ENCODE assay signal across 12 cellular contexts in the genomic region with DNA sequence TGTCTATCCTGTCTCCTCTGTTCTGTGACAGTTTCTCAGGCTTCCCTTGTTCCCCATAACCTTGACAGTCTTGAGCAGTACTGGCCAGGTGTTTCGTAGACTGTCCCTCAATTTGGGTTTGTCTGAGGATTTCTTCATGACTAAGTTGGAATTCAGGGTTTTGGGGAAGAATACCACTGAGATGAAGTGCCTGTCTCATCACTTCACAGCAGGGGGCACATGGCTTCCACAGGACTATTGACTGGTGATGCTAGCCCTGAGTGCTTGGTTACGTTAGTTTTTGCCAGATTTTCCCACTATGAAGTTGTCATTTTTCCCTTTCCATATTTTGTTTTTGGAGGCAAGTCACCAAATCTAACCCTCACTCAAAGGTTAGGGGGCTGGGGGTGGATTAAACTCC. TPM values are rescaled to one million over a fixed set of nuclear protein-coding genes. Genes with fewer than 3 reads are reported as not detected.
DNase-seq lines count a peak whose midpoint lies in the region; ATAC-seq, FAIRE-seq and TF ChIP-seq lines count a peak whose summit lies in the region.
"Had no signal": no experiment of that assay in that cellular context is flagged by ENCODE, and none has a peak within 500 bp of the region (broad histone marks: within the 10 kb centered on the region; RNA-seq: fewer than 3 reads in every experiment).

No MANE protein-coding gene starts in this region.

- no peaks in the 10 kb centered on the region; the same call in 1 of the 2 replicates for H3K9me1 ChIP-seq in IMR-90 (ENCODE audit: insufficient read depth, low read length)

- H3K4me2 ChIP-seq in DOHH2 (ENCODE audit: low read length) (no peak overlapping the region), IMR-90 (ENCODE audit: low read depth, low read length) (no peak overlapping the region), mesenchymal stem cell (ENCODE audit: low read length, poor library complexity, severe bottlenecking) (no peak overlapping the region)
- H3K4me2 ChIP-seq: KMS-11 had no signal

- H3K4me1 ChIP-seq in DOHH2 (ENCODE audit: control insufficient read depth, low read length) (no peaks in the 10 kb centered on the region), IMR-90 (ENCODE audit: control insufficient read depth, insufficient read depth, low read length) (no peaks in the 10 kb centered on the region), mesenchymal stem cell (ENCODE audit: control insufficient read depth, insufficient read depth, low read depth, low read length) (no peaks in the 10 kb centered on the region)

- peak; percentile 91 for FAIRE-seq in bronchial epithelial cell (lab: Jason Lieb, UNC)

- H2AK5ac ChIP-seq in IMR-90 (ENCODE audit: low read depth, low read length) (no peak overlapping the region; the same call in 1 of the 2 replicates), mesenchymal stem cell (ENCODE audit: low read length, severe bottlenecking) (no peak overlapping the region)

- peak overlapping the region; percentile 48 for H2AFZ ChIP-seq in IMR-90 (replicated peaks; ENCODE audit: low read length, poor library complexity)
- no peak overlapping the region for H2AFZ ChIP-seq in mesenchymal stem cell (ENCODE audit: low read depth, low read length)

- H3K23ac ChIP-seq in IMR-90 (ENCODE audit: low read depth, low read length) (no peak overlapping the region), mesenchymal stem cell (ENCODE audit: low read length in 2 of 2) (no peak overlapping the region)

- H2BK120ac ChIP-seq in IMR-90 (ENCODE audit: low read depth, low read length) (no peak overlapping the region), mesenchymal stem cell (ENCODE audit: low read depth, low read length) (no peak overlapping the region)

- no peak overlapping the region for H4K5ac ChIP-seq in IMR-90 (ENCODE audit: low read depth, low read length)

- no peaks in the 10 kb centered on the region for H3F3A ChIP-seq in DOHH2 (ENCODE audit: control insufficient read depth, insufficient read depth)

- H3K27ac ChIP-seq in DOHH2 (ENCODE audit: low read depth, low read length) = no peak overlapping the region
- H3K27ac ChIP-seq in IMR-90 (ENCODE audit: insufficient read depth, low read length) = no peak overlapping the region
- no peak overlapping the region for H3K27ac ChIP-seq in mesenchymal stem cell (ENCODE audit: low read length, poor library complexity, severe bottlenecking)
- H3K27ac ChIP-seq in caudate nucleus (ENCODE audit: low read depth, low read length) = no peak overlapping the region
- H3K27ac ChIP-seq: KMS-11 had no signal

- H4K91ac ChIP-seq in IMR-90 (ENCODE audit: insufficient read depth, low read depth, low read length) = no peak overlapping the region
- no peak overlapping the region for H4K91ac ChIP-seq in mesenchymal stem cell (ENCODE audit: low read length)

- H3K4ac ChIP-seq in IMR-90 (ENCODE audit: low read depth, low read length) (no peak overlapping the region), mesenchymal stem cell (ENCODE audit: low read depth in 1 of 2, low read length in 2 of 2) (no peak overlapping the region)

- no peak overlapping the region for H2BK12ac ChIP-seq in mesenchymal stem cell (ENCODE audit: low read length in 2 of 2)

- H3K79me1 ChIP-seq in IMR-90 (ENCODE audit: low read depth in 1 of 2, low read length in 2 of 2) (no peaks in the 10 kb centered on the region), mesenchymal stem cell (replicated peaks; ENCODE audit: low read length, poor library complexity, severe bottlenecking) (no peaks in the 10 kb centered on the region)

- CTCF ChIA-PET in IMR-90 (lab: Yijun Ruan, JAX) = no interaction called here

- WGBS in IMR-90 (ENCODE audit: extremely low coverage in 2 of 2, insufficient read length in 1 of 2), 2 experiments = no CpG with 5 or more reads among the region's 2 CpGs
- 67% methylated on average over 2 of the region's 2 CpGs for WGBS in mesenchymal stem cell

- H2BK5ac ChIP-seq in IMR-90 (ENCODE audit: low read depth, low read length, poor library complexity, severe bottlenecking) (no peak overlapping the region), mesenchymal stem cell (ENCODE audit: low read depth, low read length, poor library complexity, severe bottlenecking) (no peak overlapping the region)

- POLR2A ChIA-PET in IMR-90 (lab: Charles Lee; ENCODE audit: unreplicated experiment) = no interaction called here

- no peak overlapping the region for H2BK20ac ChIP-seq in IMR-90 (ENCODE audit: low read depth, low read length)

- H3K36me3 ChIP-seq in DOHH2 (ENCODE audit: control insufficient read depth, low read length) = no peaks in the 10 kb centered on the region
- H3K36me3 ChIP-seq in IMR-90 (ENCODE audit: control insufficient read depth, insufficient read depth, low read length) = no peaks in the 10 kb centered on the region
- no peaks in the 10 kb centered on the region for H3K36me3 ChIP-seq in bronchial epithelial cell (ENCODE audit: control insufficient read depth, insufficient read depth, low read length)
- H3K36me3 ChIP-seq in mesenchymal stem cell (ENCODE audit: control insufficient read depth in 1 of 2, insufficient read depth in 2 of 2, low read depth in 1 of 2, low read length in 2 of 2) = no peaks in the 10 kb centered on the region

- no peaks in the 10 kb centered on the region for H3K79me2 ChIP-seq in DOHH2 (ENCODE audit: control insufficient read depth, low read length)

- H3K18ac ChIP-seq in IMR-90 (ENCODE audit: low read depth, low read length) = no peak overlapping the region
- H3K18ac ChIP-seq in mesenchymal stem cell (ENCODE audit: low read depth in 1 of 2, low read length in 2 of 2) = no peak overlapping the region

- H3K14ac ChIP-seq in IMR-90 (replicated peaks; ENCODE audit: low read depth, low read length) (no peak overlapping the region), mesenchymal stem cell (ENCODE audit: low read length in 2 of 2) (no peak overlapping the region)

- H4K8ac ChIP-seq in IMR-90 (ENCODE audit: low read depth in 2 of 2, low read length in 2 of 2) = no peak overlapping the region
- H4K8ac ChIP-seq in mesenchymal stem cell (ENCODE audit: low read length) = no peak overlapping the region

- H3K9me3 ChIP-seq in DOHH2 (ENCODE audit: control insufficient read depth, insufficient read depth, low read length) (no peaks in the 10 kb centered on the region), IMR-90 (ENCODE audit: control insufficient read depth, insufficient read depth, low read length) (no peaks in the 10 kb centered on the region), mesenchymal stem cell (ENCODE audit: control insufficient read depth, low read length) (no peaks in the 10 kb centered on the region)

- peak; percentile 68 for ATAC-seq in IMR-90 (ENCODE audit: low read depth)
- ATAC-seq: activated CD4-positive, alpha-beta T cell treated with anti-CD3 and anti-CD28 coated beads for 36 hours had no signal

- no peak overlapping the region for H2AK9ac ChIP-seq in IMR-90 (replicated peaks; ENCODE audit: low read depth, low read length, poor library complexity)

- DNase-seq in IMR-90 (peak; percentile 38), bronchial epithelial cell (ENCODE audit: low read depth) (no peak), mesenchymal stem cell (peak; percentile 12), SW 1271 (lab: John Stamatoyannopoulos, UW) (no peak), hypothalamus (lab: John Stamatoyannopoulos, UW) (no peak), germinal center (ENCODE audit: low spot score) (no peak), caudate nucleus (lab: John Stamatoyannopoulos, UW) (no peak)
- DNase-seq: activated CD4-positive, alpha-beta T cell treated with anti-CD3 and anti-CD28 coated beads for 36 hours; DMS79; NCI-H510A treated with DMSO at 0.1 percent for 48 hours had no signal

- dilution Hi-C loops in IMR-90 (cut with HindIII; ENCODE audit: low sequenced_read_pairs, unreplicated experiment) = no loop called here

- in situ Hi-C loops in IMR-90 (cut with MboI; ENCODE audit: low sequenced_read_pairs) = loop anchor here (10.0 kb wide), 1 partner anchor 388 kb away; no protein-coding TSS in a partner anchor

- TF ChIP-seq CTCF in DOHH2 (IDR thresholded peaks at IDR 0.05; ENCODE audit: low read depth, low read length, poor library complexity, severe bottlenecking) (peak; percentile 8), IMR-90 (conservative IDR thresholded peaks at IDR 0.05; ENCODE audit: low read depth, low read length) (peak; percentile 45), bronchial epithelial cell (IDR thresholded peaks at IDR 0.05; ENCODE audit: insufficient read depth, low read length, severe bottlenecking) (no peak)

- no peak overlapping the region for H2BK15ac ChIP-seq in IMR-90 (ENCODE audit: low read depth, low read length)
- H2BK15ac ChIP-seq in mesenchymal stem cell (ENCODE audit: low read depth, poor library complexity, severe bottlenecking) = no peak overlapping the region

- no peaks in the 10 kb centered on the region for H4K20me1 ChIP-seq in DOHH2 (ENCODE audit: control insufficient read depth, insufficient read depth, low read depth, low read length)
- H4K20me1 ChIP-seq in IMR-90 (ENCODE audit: insufficient read depth, low read length) = no peaks in the 10 kb centered on the region

- H3K9me2 ChIP-seq in DOHH2 (replicated peaks; ENCODE audit: control insufficient read depth, low read length) = no peaks in the 10 kb centered on the region

- H3K4me3 ChIP-seq in DOHH2 (ENCODE audit: low read length) (no peak overlapping the region), IMR-90 (ENCODE audit: insufficient read depth, low read depth, low read length) (no peak overlapping the region), bronchial epithelial cell (ENCODE audit: low read depth, low read length) (no peak overlapping the region), mesenchymal stem cell (ENCODE audit: insufficient read depth in 1 of 2, low read depth in 1 of 2, low read length in 2 of 2) (no peak overlapping the region)

- TF ChIP-seq POLR2A in IMR-90 (IDR thresholded peaks at IDR 0.05; ENCODE audit: low read depth, low read length) = no peak

- TF ChIP-seq RAD21 in IMR-90 (IDR thresholded peaks at IDR 0.05; ENCODE audit: low read length) = peak; percentile 71

- no peak overlapping the region for H3K9ac ChIP-seq in IMR-90 (ENCODE audit: low read depth, low read length)
- no peak overlapping the region for H3K9ac ChIP-seq in mesenchymal stem cell (ENCODE audit: low read length)
- H3K9ac ChIP-seq: KMS-11 had no signal

- H3K56ac ChIP-seq in IMR-90 (ENCODE audit: extremely low read depth, insufficient read depth, low read length) = no peak overlapping the region

- BruUV-seq in IMR-90 (replicated peaks; lab: Mats Ljungman, UMichigan) = no TSS peak

- intact Hi-C loops in IMR-90 (cut with micrococcal nuclease) = no loop called here

- H3K27me3 ChIP-seq in DOHH2 (ENCODE audit: control insufficient read depth, low read length) = no peaks in the 10 kb centered on the region
- H3K27me3 ChIP-seq in IMR-90 (ENCODE audit: control insufficient read depth, insufficient read depth, low read length) = no peaks in the 10 kb centered on the region
- no peaks in the 10 kb centered on the region for H3K27me3 ChIP-seq in bronchial epithelial cell (ENCODE audit: control insufficient read depth, insufficient read depth, low read length)
- no peaks in the 10 kb centered on the region for H3K27me3 ChIP-seq in mesenchymal stem cell (ENCODE audit: control insufficient read depth in 1 of 2, insufficient read depth in 1 of 2, low read length in 2 of 2)

RNA-seq across cellular contexts. Expression of gene CDCP2, which starts 45.7 kb away (rescaled TPM):
- not detected in 2 replicates for total RNA-seq in IMR-90 (2012; rRNA removed)
- polyA plus RNA-seq in IMR-90 (2012; rRNA removed) = not detected in 2 replicates
- not detected in 2 replicates for polyA plus RNA-seq in IMR-90 (2012; cell fraction: cytosol; rRNA removed)
- polyA plus RNA-seq in IMR-90 (2012; cell fraction: nucleus; rRNA removed; ENCODE audit: low replicate concordance) = not detected in 2 replicates
- not detected in 2 replicates for total RNA-seq in bronchial epithelial cell
- not detected for polyA plus RNA-seq in mesenchymal stem cell (2013, experiment 1 of 2)
- not detected for polyA plus RNA-seq in mesenchymal stem cell (2013, experiment 2 of 2)
- total RNA-seq: activated CD4-positive, alpha-beta T cell treated with anti-CD3 and anti-CD28 coated beads for 36 hours had no signal

RNA-seq across cellular contexts. Expression of gene TCEANC2, which starts 53.7 kb away (rescaled TPM):
- total RNA-seq in IMR-90 (2012; rRNA removed) (3.1 and 3.2 TPM in 2 replicates), bronchial epithelial cell (2.4 and 3.6 TPM in 2 replicates)
- polyA plus RNA-seq in IMR-90 (2012; rRNA removed) = 2.4 TPM in 2 replicates
- 1.1 TPM in 2 replicates for polyA plus RNA-seq in IMR-90 (2012; cell fraction: cytosol; rRNA removed)
- 1.4 and 3.1 TPM in 2 replicates for polyA plus RNA-seq in IMR-90 (2012; cell fraction: nucleus; rRNA removed; ENCODE audit: low replicate concordance)
- 1.7 TPM for polyA plus RNA-seq in mesenchymal stem cell (2013, experiment 1 of 2)
- 1.8 TPM for polyA plus RNA-seq in mesenchymal stem cell (2013, experiment 2 of 2)

RNA-seq across cellular contexts. Expression of gene TMEM59, which starts 54.1 kb away (rescaled TPM):
- total RNA-seq in IMR-90 (2012; rRNA removed) = 199 and 241 TPM in 2 replicates
- polyA plus RNA-seq in IMR-90 (2012; rRNA removed) = 226 and 239 TPM in 2 replicates
- 204 and 263 TPM in 2 replicates for polyA plus RNA-seq in IMR-90 (2012; cell fraction: cytosol; rRNA removed)
- 38.7 and 107 TPM in 2 replicates for polyA plus RNA-seq in IMR-90 (2012; cell fraction: nucleus; rRNA removed; ENCODE audit: low replicate concordance)
- 191 and 315 TPM in 2 replicates for total RNA-seq in bronchial epithelial cell
- 282 TPM for polyA plus RNA-seq in mesenchymal stem cell (2013, experiment 1 of 2)
- polyA plus RNA-seq in mesenchymal stem cell (2013, experiment 2 of 2) = 305 TPM

Comparison
In these comparisons a context has a peak if more than half of its experiments do, and no peak if none do; other contexts are left out.
1. DNase-seq: peak in IMR-90 (single experiment) and mesenchymal stem cell (single experiment); none in bronchial epithelial cell (single experiment), SW 1271 (0 of 2), hypothalamus (0 of 51), germinal center (single experiment) and caudate nucleus (0 of 61).